Comparison of ENCODE assay signal across 10 cellular contexts in genomic region chr1:151832318-151832984, GRCh38. TPM values are rescaled to one million over a fixed set of nuclear protein-coding genes. Genes with fewer than 3 reads are reported as not detected.
DNase-seq lines count a peak whose midpoint lies in the region; ATAC-seq and TF ChIP-seq lines count a peak whose summit lies in the region.
"Had no signal": no experiment of that assay in that cellular context is flagged by ENCODE, and none has a peak within 500 bp of the region (broad histone marks: within the 10 kb centered on the region; RNA-seq: fewer than 3 reads in every experiment).

No MANE protein-coding gene starts in this region.

- intact Hi-C loops in dorsolateral prefrontal cortex (cut with DNase I), result no loop called here
- intact Hi-C loops in ascending aorta (cut with DNase I), result no loop called here

- no peak overlapping the region for H3K4me3 Mint-ChIP-seq in neural progenitor cell
- H3K4me3 Mint-ChIP-seq: activated B cell treated with CpG ODN at 0.5 μM for 24 hours had no signal

- H3K4me2 ChIP-seq in neural progenitor cell, result no peak overlapping the region

- no peak overlapping the region for H3K4me3 ChIP-seq in dorsolateral prefrontal cortex
- H3K4me3 ChIP-seq in neural progenitor cell, result no peak overlapping the region
- no peak overlapping the region for H3K4me3 ChIP-seq in ascending aorta

- no peak for ATAC-seq in GM21717 (IDR thresholded peaks at IDR 0.05; ENCODE audit: unreplicated experiment)

- no peaks in the 10 kb centered on the region for H3K36me3 Mint-ChIP-seq in neural progenitor cell

- peaks cover 3% of the 10 kb centered on the region for H3K9me3 Mint-ChIP-seq in neural progenitor cell
- H3K9me3 Mint-ChIP-seq: activated B cell treated with CpG ODN at 0.5 μM for 24 hours had no signal

- H3K27me3 ChIP-seq in dorsolateral prefrontal cortex, result peaks cover 0 to under 1% (median 0%) of the 10 kb centered on the region in 45 donors
- peaks cover 16% of the 10 kb centered on the region for H3K27me3 ChIP-seq in neural progenitor cell
- H3K27me3 ChIP-seq in ascending aorta, result no peaks in the 10 kb centered on the region

- no peaks in the 10 kb centered on the region for H3K36me3 ChIP-seq in neural progenitor cell
- no peaks in the 10 kb centered on the region for H3K36me3 ChIP-seq in ascending aorta

- peaks cover 11% of the 10 kb centered on the region for H3F3A ChIP-seq in neural progenitor cell (ENCODE audit: low read depth)

- DNase-seq in COR-L47 (lab: John Stamatoyannopoulos, UW) (peak; percentile 80), NCI-H2029 (lab: John Stamatoyannopoulos, UW) (peak; percentile 96), dorsolateral prefrontal cortex (peak in 7 of 10 donors; percentile 33 to 85 (median 62)), neural progenitor cell (ENCODE audit: low spot score) (no peak), ascending aorta (ENCODE audit: low spot score in 2 of 2) (no peak), NOMO-1 (lab: John Stamatoyannopoulos, UW; ENCODE audit: unreplicated experiment in 2 of 2) (no peak)
- DNase-seq in activated effector memory CD4-positive, alpha-beta T cell treated with anti-CD3 and anti-CD28 coated beads, Interleukin-2, amount 50 U/mL, for 16 hours, result no peak
- DNase-seq: activated B cell treated with CpG ODN at 0.5 μM for 24 hours had no signal

- H3K79me2 ChIP-seq in neural progenitor cell (ENCODE audit: low read depth), result no peaks in the 10 kb centered on the region

- peaks cover 31% of the 10 kb centered on the region for H3K4me1 Mint-ChIP-seq in neural progenitor cell

- H3K4me1 ChIP-seq in neural progenitor cell, result peaks cover 13% of the 10 kb centered on the region
- H3K4me1 ChIP-seq in ascending aorta, result no peaks in the 10 kb centered on the region

- H3K27me3 Mint-ChIP-seq in neural progenitor cell (ENCODE audit: insufficient read depth, low read depth), result peaks cover 29% of the 10 kb centered on the region

- peak overlapping the region; percentile 84 for H3K27ac Mint-ChIP-seq in neural progenitor cell
- H3K27ac Mint-ChIP-seq: activated B cell treated with CpG ODN at 0.5 μM for 24 hours had no signal

- H3K9ac ChIP-seq in neural progenitor cell, result no peak overlapping the region

- TF ChIP-seq CTCF in dorsolateral prefrontal cortex (IDR thresholded peaks at IDR 0.05 in 54 of 56, conservative IDR thresholded peaks at IDR 0.05 in 2 of 56; ENCODE audit: low read depth in 1 of 56, partially characterized antibody in 56 of 56) (no peak), neural progenitor cell (IDR thresholded peaks at IDR 0.05) (no peak), ascending aorta (IDR thresholded peaks at IDR 0.05) (no peak)

- H3K27ac ChIP-seq in dorsolateral prefrontal cortex (peak overlapping the region in 10 of 59 donors; percentile 5 to 71 (median 20)), neural progenitor cell (no peak overlapping the region), ascending aorta (no peak overlapping the region)

- no peaks in the 10 kb centered on the region for H3K9me3 ChIP-seq in neural progenitor cell (ENCODE audit: low read depth)
- no peaks in the 10 kb centered on the region for H3K9me3 ChIP-seq in ascending aorta

- no peak overlapping the region for H2AFZ ChIP-seq in neural progenitor cell (replicated peaks)

- no peaks in the 10 kb centered on the region for H4K20me1 ChIP-seq in neural progenitor cell (ENCODE audit: low read depth)

RNA-seq across cellular contexts. Expression of gene RORC, which starts 0.8 kb away (rescaled TPM):
- 1 to 10 TPM in 1 of 120 experiments, under 1 TPM in 70, not detected in 49; 0.12 to 1.0 (median 0.26) TPM for total RNA-seq in dorsolateral prefrontal cortex
- not detected in 2 replicates for total RNA-seq in neural progenitor cell (ENCODE audit: low replicate concordance)
- not detected for total RNA-seq in ascending aorta

RNA-seq across cellular contexts. Expression of gene C2CD4D, which starts 7.2 kb away (rescaled TPM):
- total RNA-seq in dorsolateral prefrontal cortex (1 to 10 TPM in 97 of 120 experiments, under 1 TPM in 23; 0.56 to 4.3 (median 1.4) TPM), neural progenitor cell (ENCODE audit: low replicate concordance) (0.12 TPM in 1 of 2 replicates, not detected in the other), ascending aorta (not detected)
- total RNA-seq: activated B cell treated with CpG ODN at 0.5 μM for 24 hours had no signal

RNA-seq across cellular contexts. Expression of gene THEM5, which starts 21.1 kb away (rescaled TPM):
- 1 to 10 TPM in 1 of 120 experiments, under 1 TPM in 16, not detected in 103; 0.42 to 1.1 (median 0.61) TPM for total RNA-seq in dorsolateral prefrontal cortex
- not detected in 2 replicates for total RNA-seq in neural progenitor cell (ENCODE audit: low replicate concordance)
- total RNA-seq in ascending aorta, result not detected
- total RNA-seq: activated B cell treated with CpG ODN at 0.5 μM for 24 hours, mononuclear cell had no signal

RNA-seq across cellular contexts. Expression of gene LINGO4, which starts 27.2 kb away (rescaled TPM):
- total RNA-seq in dorsolateral prefrontal cortex (under 1 TPM in 55 of 120 experiments, not detected in 65; 0.12 to 0.67 (median 0.21) TPM), neural progenitor cell (ENCODE audit: low replicate concordance) (not detected in 2 replicates), ascending aorta (not detected)
- total RNA-seq: activated B cell treated with CpG ODN at 0.5 μM for 24 hours had no signal

RNA-seq across cellular contexts. Expression of gene TDRKH, which starts 42.2 kb away (rescaled TPM):
- total RNA-seq in dorsolateral prefrontal cortex (10 to 100 TPM; 16.1 to 39.5 (median 28.5) TPM), neural progenitor cell (ENCODE audit: low replicate concordance) (26.3 and 30.4 TPM in 2 replicates), ascending aorta (1.5 TPM)

Comparison
In these comparisons a context has a peak if more than half of its experiments do, and no peak if none do; other contexts are left out.
1. DNase-seq: peak in COR-L47 (single experiment), NCI-H2029 (single experiment) and dorsolateral prefrontal cortex (7 of 10); none in neural progenitor cell (single experiment), ascending aorta (0 of 2), activated effector memory CD4-positive, alpha-beta T cell treated with anti-CD3 and anti-CD28 coated beads, Interleukin-2, amount 50 U/mL, for 16 hours (single experiment) and NOMO-1 (0 of 2).